ENCODE assay signal across 8 cellular contexts in genomic region chr5:78269088-78269703, GRCh38. TPM values are rescaled to one million over a fixed set of nuclear protein-coding genes. Genes with fewer than 3 reads are reported as not detected.
DNase-seq lines count a peak whose midpoint lies in the region; ATAC-seq and TF ChIP-seq lines count a peak whose summit lies in the region.

No MANE protein-coding gene starts in this region.

- H3K27me3 ChIP-seq in Caco-2 (replicated peaks; ENCODE audit: control insufficient read depth, insufficient read depth, low read length) (no peaks in the 10 kb centered on the region), ascending aorta (no peaks in the 10 kb centered on the region), lower lobe of right lung (ENCODE audit: low read depth) (no peaks in the 10 kb centered on the region)

- TF ChIP-seq POLR2A in lower leg skin (IDR thresholded peaks at IDR 0.05): no peak

- H3K9me3 Mint-ChIP-seq in Caco-2 (ENCODE audit: unreplicated experiment): no peaks in the 10 kb centered on the region
- H3K9me3 Mint-ChIP-seq in activated T-cell treated with anti-CD3 and anti-CD28 coated beads, Interleukin-2, amount 50 U/mL, for 72 hours: no peaks in the 10 kb centered on the region

- H3K27ac ChIP-seq in ascending aorta (no peak overlapping the region), lower lobe of right lung (no peak overlapping the region)

- POLR2A ChIA-PET in Caco-2 (lab: Charles Lee): no interaction called here

- TF ChIP-seq CTCF in Caco-2 (IDR thresholded peaks at IDR 0.05; ENCODE audit: insufficient read depth in 1 of 2, low read depth in 1 of 2, low read length in 1 of 2, severe bottlenecking in 1 of 2, unreplicated experiment in 1 of 2) (peak; percentile 25 to 40), ascending aorta (IDR thresholded peaks at IDR 0.05) (peak in 2 of 3 experiments; percentile 17 to 44), lower lobe of right lung (IDR thresholded peaks at IDR 0.05) (peak; percentile 48), lower leg skin (IDR thresholded peaks at IDR 0.05) (no peak)

- H3K4me3 ChIP-seq in Caco-2 (ENCODE audit: low read depth, low read length): no peak overlapping the region
- H3K4me3 ChIP-seq in ascending aorta: no peak overlapping the region
- H3K4me3 ChIP-seq in lower lobe of right lung: no peak overlapping the region
- no peak overlapping the region for H3K4me3 ChIP-seq in lower leg skin (ENCODE audit: low read depth, poor library complexity, severe bottlenecking)

- CTCF ChIA-PET in Caco-2 (lab: Charles Lee): interaction anchor here (0.6 to 1.3 kb wide), 3 partner anchors 24 to 203 kb away, joined by 3 to 7 read pairs (median 3); no protein-coding TSS in a partner anchor

- H3K9me3 ChIP-seq in Caco-2 (no peaks in the 10 kb centered on the region), ascending aorta (no peaks in the 10 kb centered on the region), lower lobe of right lung (no peaks in the 10 kb centered on the region)

- no peak overlapping the region for H3K27ac Mint-ChIP-seq in Caco-2 (ENCODE audit: unreplicated experiment)
- H3K27ac Mint-ChIP-seq in activated T-cell treated with anti-CD3 and anti-CD28 coated beads, Interleukin-2, amount 50 U/mL, for 72 hours: no peak overlapping the region

- H3K36me3 ChIP-seq in Caco-2 (ENCODE audit: control insufficient read depth, insufficient read depth, low read length) (no peaks in the 10 kb centered on the region), ascending aorta (peaks cover 6 to 15% of the 10 kb centered on the region in 2 donors), lower lobe of right lung (peaks cover 29% of the 10 kb centered on the region)

- H3K4me1 Mint-ChIP-seq in Caco-2 (ENCODE audit: low read depth, unreplicated experiment): peaks cover 10% of the 10 kb centered on the region
- H3K4me1 Mint-ChIP-seq in activated T-cell treated with anti-CD3 and anti-CD28 coated beads, Interleukin-2, amount 50 U/mL, for 72 hours (ENCODE audit: low read depth): peaks cover 3% of the 10 kb centered on the region

- no peaks in the 10 kb centered on the region for H3K4me1 ChIP-seq in Caco-2
- peaks cover 0 to 6% of the 10 kb centered on the region in 2 donors for H3K4me1 ChIP-seq in ascending aorta
- no peaks in the 10 kb centered on the region for H3K4me1 ChIP-seq in lower lobe of right lung

- intact Hi-C loops in Caco-2 (cut with micrococcal nuclease; ENCODE audit: unreplicated experiment): loop anchor here (1.0 kb wide), 1 partner anchor 47 kb away; no protein-coding TSS in a partner anchor
- intact Hi-C loops in ascending aorta (cut with DNase I): no loop called here
- intact Hi-C loops in lower lobe of right lung (cut with DNase I): no loop called here
- intact Hi-C loops in lower leg skin (cut with DNase I; ENCODE audit: low total_unique reads): no loop called here

- H3K36me3 Mint-ChIP-seq in Caco-2 (ENCODE audit: insufficient read depth, unreplicated experiment): peaks cover 18% of the 10 kb centered on the region
- peaks cover 0 to 4% of the 10 kb centered on the region in 2 donors for H3K36me3 Mint-ChIP-seq in activated T-cell treated with anti-CD3 and anti-CD28 coated beads, Interleukin-2, amount 50 U/mL, for 72 hours (ENCODE audit: insufficient read depth in 2 of 2)

- DNase-seq in Caco-2: no peak
- no peak for DNase-seq in ascending aorta (ENCODE audit: low spot score in 2 of 2)
- no peak for DNase-seq in lower lobe of right lung
- DNase-seq in activated T-cell treated with anti-CD3 and anti-CD28 coated beads, Interleukin-2, amount 50 U/mL, for 72 hours: no peak
- DNase-seq in lower leg skin (ENCODE audit: low spot score in 2 of 2): no peak

- BruUV-seq in Caco-2 (replicated peaks; lab: Mats Ljungman, UMichigan): no TSS peak

- no peaks in the 10 kb centered on the region for H3K27me3 Mint-ChIP-seq in Caco-2 (ENCODE audit: insufficient read depth, unreplicated experiment)
- H3K27me3 Mint-ChIP-seq in activated T-cell treated with anti-CD3 and anti-CD28 coated beads, Interleukin-2, amount 50 U/mL, for 72 hours (ENCODE audit: low read depth): no peaks in the 10 kb centered on the region

- ATAC-seq in HG03354 (IDR thresholded peaks at IDR 0.05; ENCODE audit: poor library complexity, severe bottlenecking, unreplicated experiment) (peak; percentile 58), lower lobe of right lung (peak in 1 of 2 donors; percentile 50), GM21737 (IDR thresholded peaks at IDR 0.05; ENCODE audit: unreplicated experiment) (no peak), HG03571 (IDR thresholded peaks at IDR 0.05; ENCODE audit: unreplicated experiment) (no peak)
- no peak for ATAC-seq in activated T-cell treated with anti-CD3 and anti-CD28 coated beads, Interleukin-2, amount 50 U/mL, for 72 hours (replicated peaks in 1 of 2)

- H3K4me3 Mint-ChIP-seq in Caco-2 (ENCODE audit: unreplicated experiment): no peak overlapping the region
- H3K4me3 Mint-ChIP-seq in activated T-cell treated with anti-CD3 and anti-CD28 coated beads, Interleukin-2, amount 50 U/mL, for 72 hours: no peak overlapping the region

RNA-seq across cellular contexts. Expression of gene AP3B1, which starts 25.3 kb away (rescaled TPM):
- total RNA-seq in Caco-2 (2022): 52.7 and 53.1 TPM in 2 replicates
- total RNA-seq in ascending aorta: 37.3 TPM
- 40.0 TPM for total RNA-seq in lower lobe of right lung
- total RNA-seq in activated T-cell treated with anti-CD3 and anti-CD28 coated beads, Interleukin-2, amount 50 U/mL, for 72 hours: 10 to 100 TPM; 43.6 to 45.1 TPM
- total RNA-seq in lower leg skin: 10 to 100 TPM; 23.5 to 37.7 (median 33.3) TPM

Comparison
In these comparisons a context has a peak if more than half of its experiments do, and no peak if none do; other contexts are left out.
1. CTCF ChIP-seq: peak in Caco-2 (2 of 2), ascending aorta (2 of 3) and lower lobe of right lung (single experiment); none in lower leg skin (0 of 3).